In genomic region chr1:27643626-27644368, GRCh38 we compare ENCODE assay signal across 8 cellular contexts. TPM values are rescaled to one million over a fixed set of nuclear protein-coding genes. Genes with fewer than 3 reads are reported as not detected.
DNase-seq lines count a peak whose midpoint lies in the region; ATAC-seq, FAIRE-seq and TF ChIP-seq lines count a peak whose summit lies in the region.
"Had no signal": no experiment of that assay in that cellular context is flagged by ENCODE, and none has a peak within 500 bp of the region (broad histone marks: within the 10 kb centered on the region; RNA-seq: fewer than 3 reads in every experiment).

No MANE protein-coding gene starts in this region.

- peak; percentile 100 for ATAC-seq in memory B cell (ENCODE audit: low read depth)

- H3K27ac Mint-ChIP-seq in chondrocyte (ENCODE audit: unreplicated experiment) (no peak overlapping the region), memory B cell (no peak overlapping the region)

- H3K27me3 ChIP-seq in MG63 = no peaks in the 10 kb centered on the region
- H3K27me3 ChIP-seq in testis = no peaks in the 10 kb centered on the region

- TF ChIP-seq CTCF in chondrocyte (IDR thresholded peaks at IDR 0.05) (peak; percentile 83), testis (IDR thresholded peaks at IDR 0.05) (peak; percentile 48 to 80 (median 67))

- no peaks in the 10 kb centered on the region for H3K9me3 Mint-ChIP-seq in chondrocyte (ENCODE audit: low read depth)
- no peaks in the 10 kb centered on the region for H3K9me3 Mint-ChIP-seq in memory B cell

- H3K36me3 ChIP-seq in MG63 = no peaks in the 10 kb centered on the region
- no peaks in the 10 kb centered on the region for H3K36me3 ChIP-seq in testis (ENCODE audit: low read depth, missing control alignments)

- H3K4me1 Mint-ChIP-seq in chondrocyte (ENCODE audit: low read depth) = no peaks in the 10 kb centered on the region
- peaks cover 5% of the 10 kb centered on the region for H3K4me1 Mint-ChIP-seq in memory B cell

- intact Hi-C loops in testis (cut with DNase I; ENCODE audit: low total_unique reads) = no loop called here

- no peaks in the 10 kb centered on the region for H3K27me3 Mint-ChIP-seq in chondrocyte (ENCODE audit: low read depth)
- H3K27me3 Mint-ChIP-seq in memory B cell = no peaks in the 10 kb centered on the region

- H3K27ac ChIP-seq in testis = no peak overlapping the region

- H3K4me1 ChIP-seq in testis = peaks cover 2% of the 10 kb centered on the region

- 48 to 64% methylated on average over 8 to 12 of the region's 12 CpGs for WGBS in testis, 2 donors

- H3K36me3 Mint-ChIP-seq in chondrocyte (ENCODE audit: low read depth) = no peaks in the 10 kb centered on the region
- H3K36me3 Mint-ChIP-seq in memory B cell = no peaks in the 10 kb centered on the region

- peak; percentile 92 for FAIRE-seq in GM18507 (lab: Jason Lieb, UNC)
- FAIRE-seq: endometrium had no signal

- no peak for TF ChIP-seq POLR2A in testis (IDR thresholded peaks at IDR 0.05)

- H3K9me3 ChIP-seq in MG63 = no peaks in the 10 kb centered on the region
- no peaks in the 10 kb centered on the region for H3K9me3 ChIP-seq in testis

- DNase-seq in GM18507 (ENCODE audit: extremely low spot score, insufficient read length, low read depth) (no peak), MG63 (peak; percentile 52), chondrocyte (ENCODE audit: low spot score) (no peak), memory B cell (ENCODE audit: low spot score in 2 of 2) (peak; percentile 65 to 68), testis (peak; percentile 60), C1 segment of cervical spinal cord (lab: John Stamatoyannopoulos, UW) (no peak)
- peak; percentile 65 for DNase-seq in activated CD4-positive, CD25-positive, alpha-beta regulatory T cell treated with anti-CD3 and anti-CD28 coated beads, Interleukin-2, amount 50 U/mL, for 72 hours

- H3K4me3 ChIP-seq in MG63 (no peak overlapping the region), testis (no peak overlapping the region)

- H3K4me3 Mint-ChIP-seq in chondrocyte (ENCODE audit: unreplicated experiment) (no peak overlapping the region), memory B cell (no peak overlapping the region)

RNA-seq across cellular contexts. Expression of gene FGR, which starts 8.8 kb away (rescaled TPM):
- not detected in 2 replicates for total RNA-seq in MG63 (2014; rRNA removed; shearing (Covaris generic); ENCODE audit: low replicate concordance)
- total RNA-seq in chondrocyte = not detected in 3 replicates
- total RNA-seq in testis = 10 to 100 TPM in 1 of 2 donors, 1 to 10 TPM in 1; 10.0 to 10.2 TPM
- polyA plus RNA-seq in testis (ENCODE audit: insufficient read depth, low read depth, low replicate concordance) = 5.2 TPM

RNA-seq across cellular contexts. Expression of gene IFI6, which starts 28.2 kb away (rescaled TPM):
- 62.2 and 66.0 TPM in 2 replicates for total RNA-seq in MG63 (2014; rRNA removed; shearing (Covaris generic); ENCODE audit: low replicate concordance)
- total RNA-seq in chondrocyte = 23.2 to 36.1 TPM (median 25.0 TPM) in 3 replicates
- total RNA-seq in testis = 100 to 1,000 TPM; 120 to 288 TPM
- polyA plus RNA-seq in testis (ENCODE audit: insufficient read depth, low read depth, low replicate concordance) = 88.9 TPM

RNA-seq across cellular contexts. Expression of gene AHDC1, which starts 39.9 kb away (rescaled TPM):
- 10.4 and 11.5 TPM in 2 replicates for total RNA-seq in MG63 (2014; rRNA removed; shearing (Covaris generic); ENCODE audit: low replicate concordance)
- total RNA-seq in chondrocyte (61.6 to 86.7 TPM (median 61.8 TPM) in 3 replicates), testis (10 to 100 TPM; 73.7 to 86.8 TPM)
- 32.5 TPM for polyA plus RNA-seq in testis (ENCODE audit: insufficient read depth, low read depth, low replicate concordance)

Comparison
In these comparisons a context has a peak if more than half of its experiments do, and no peak if none do; other contexts are left out.
1. DNase-seq: peak in MG63 (single experiment), activated CD4-positive, CD25-positive, alpha-beta regulatory T cell treated with anti-CD3 and anti-CD28 coated beads, Interleukin-2, amount 50 U/mL, for 72 hours (single experiment), memory B cell (2 of 2) and testis (single experiment); none in GM18507 (single experiment), chondrocyte (single experiment) and C1 segment of cervical spinal cord (0 of 14).